Comparison of ENCODE assay signal across 18 cellular contexts in the genomic region with DNA sequence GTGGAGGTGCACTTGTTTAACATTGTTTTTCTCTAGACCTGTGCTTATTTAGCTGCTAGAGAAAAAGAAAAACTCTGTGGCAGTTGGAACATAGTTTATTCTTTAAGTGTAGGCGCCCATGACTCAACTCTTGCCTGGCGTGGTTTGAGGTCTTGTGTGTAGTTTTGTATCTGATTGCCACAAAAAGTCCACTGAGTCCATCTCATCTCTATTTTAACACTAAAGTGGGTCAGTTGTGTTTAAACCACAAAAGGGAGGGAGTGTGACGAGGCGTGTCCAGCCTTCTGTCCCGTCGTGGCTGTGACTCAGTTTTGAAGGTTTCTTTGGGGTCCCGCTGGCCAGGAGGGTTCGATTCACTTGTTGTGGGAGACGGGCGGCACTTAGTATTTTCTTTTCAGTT. TPM values are rescaled to one million over a fixed set of nuclear protein-coding genes. Genes with fewer than 3 reads are reported as not detected.
DNase-seq lines count a peak whose midpoint lies in the region; ATAC-seq and TF ChIP-seq lines count a peak whose summit lies in the region.
"Had no signal": no experiment of that assay in that cellular context is flagged by ENCODE, and none has a peak within 500 bp of the region (broad histone marks: within the 10 kb centered on the region; RNA-seq: fewer than 3 reads in every experiment).

No MANE protein-coding gene starts in this region.

- no peaks in the 10 kb centered on the region for H3K36me3 Mint-ChIP-seq in activated CD8-positive, alpha-beta T cell treated with anti-CD3 and anti-CD28 coated beads for 36 hours (ENCODE audit: low read depth)
- no peaks in the 10 kb centered on the region for H3K36me3 Mint-ChIP-seq in activated CD8-positive, alpha-beta T cell treated with anti-CD3 and anti-CD28 coated beads, Interleukin-2, amount 10 ng/mL, durations not matched to agents 7 days and 5 days (ENCODE audit: low read depth)
- H3K36me3 Mint-ChIP-seq in T-helper 2 cell treated with Interferon-gamma antibody and Interleukin-4, amounts not matched to agents 5 μg/mL and 100 μg/mL, for 36 hours (ENCODE audit: low read depth) = no peaks in the 10 kb centered on the region
- H3K36me3 Mint-ChIP-seq in neural progenitor cell = no peaks in the 10 kb centered on the region
- no peaks in the 10 kb centered on the region for H3K36me3 Mint-ChIP-seq in CD14-positive monocyte
- H3K36me3 Mint-ChIP-seq in activated naive CD4-positive, alpha-beta T cell treated with anti-CD3 and anti-CD28 coated beads, Interleukin-2, amount 50 U/mL, for 72 hours = no peaks in the 10 kb centered on the region
- H3K36me3 Mint-ChIP-seq: CD4-positive, CD25-positive, alpha-beta regulatory T cell had no signal

- no peaks in the 10 kb centered on the region for H3K9me3 Mint-ChIP-seq in activated CD8-positive, alpha-beta T cell treated with anti-CD3 and anti-CD28 coated beads for 36 hours
- no peaks in the 10 kb centered on the region for H3K9me3 Mint-ChIP-seq in activated CD8-positive, alpha-beta T cell treated with anti-CD3 and anti-CD28 coated beads, Interleukin-2, amount 10 ng/mL, durations not matched to agents 7 days and 5 days (ENCODE audit: insufficient read depth)
- H3K9me3 Mint-ChIP-seq in T-helper 2 cell treated with Interferon-gamma antibody and Interleukin-4, amounts not matched to agents 5 μg/mL and 100 μg/mL, for 36 hours = no peaks in the 10 kb centered on the region
- H3K9me3 Mint-ChIP-seq in neural progenitor cell = no peaks in the 10 kb centered on the region
- H3K9me3 Mint-ChIP-seq in CD14-positive monocyte = peaks cover 0 to 3% (median 0%) of the 10 kb centered on the region in 7 donors
- H3K9me3 Mint-ChIP-seq in activated naive CD4-positive, alpha-beta T cell treated with anti-CD3 and anti-CD28 coated beads, Interleukin-2, amount 50 U/mL, for 72 hours = no peaks in the 10 kb centered on the region
- H3K9me3 Mint-ChIP-seq: CD4-positive, CD25-positive, alpha-beta regulatory T cell had no signal

- H3K4me1 ChIP-seq in neural progenitor cell = no peaks in the 10 kb centered on the region
- H3K4me1 ChIP-seq: BLaER1 had no signal

- no peaks in the 10 kb centered on the region for H4K20me1 ChIP-seq in neural progenitor cell (ENCODE audit: low read depth)
- H4K20me1 ChIP-seq: BLaER1 had no signal

- H3K9me3 ChIP-seq in neural progenitor cell (ENCODE audit: low read depth) = no peaks in the 10 kb centered on the region
- H3K9me3 ChIP-seq: BLaER1 had no signal

- H3K4me2 ChIP-seq in neural progenitor cell = no peak overlapping the region
- H3K4me2 ChIP-seq: BLaER1 had no signal

- DNase-seq in activated CD8-positive, alpha-beta T cell treated with anti-CD3 and anti-CD28 coated beads for 36 hours = peak; percentile 27
- no peak for DNase-seq in activated CD8-positive, alpha-beta T cell treated with anti-CD3 and anti-CD28 coated beads, Interleukin-2, amount 10 ng/mL, durations not matched to agents 7 days and 5 days
- DNase-seq in GM12865 (ENCODE audit: low read depth) (peak; percentile 32), neural progenitor cell (ENCODE audit: low spot score) (no peak), CD14-positive monocyte (ENCODE audit: low spot score) (no peak)
- peak; percentile 8 for DNase-seq in T-helper 2 cell treated with Interferon-gamma antibody and Interleukin-4, amounts not matched to agents 5 μg/mL and 100 μg/mL, for 36 hours (ENCODE audit: low spot score)
- no peak for DNase-seq in activated naive CD4-positive, alpha-beta T cell treated with anti-CD3 and anti-CD28 coated beads, Interleukin-2, amount 50 U/mL, for 72 hours (ENCODE audit: low spot score in 2 of 2)
- DNase-seq: 8988T; AML-193; Calu3; CD4-positive, CD25-positive, alpha-beta regulatory T cell; DMS 273 treated with DMSO at 0.1 percent for 48 hours; HCEC 1CT; HFFc6 had no signal

- H3K27ac ChIP-seq in neural progenitor cell = no peak overlapping the region
- H3K27ac ChIP-seq: BLaER1 had no signal

- no peak for TF ChIP-seq CTCF in activated CD8-positive, alpha-beta T cell treated with anti-CD3 and anti-CD28 coated beads for 36 hours (IDR thresholded peaks at IDR 0.05)
- TF ChIP-seq CTCF in GM12865 (IDR thresholded peaks at IDR 0.05; ENCODE audit: insufficient read depth, low read depth, low read length, missing control alignments) (no peak), neural progenitor cell (IDR thresholded peaks at IDR 0.05) (no peak), CD14-positive monocyte (IDR thresholded peaks at IDR 0.05) (no peak)

- H3K4me3 ChIP-seq in GM12865 (ENCODE audit: low read depth, low read length) = no peak overlapping the region
- H3K4me3 ChIP-seq in neural progenitor cell = no peak overlapping the region
- H3K4me3 ChIP-seq: BLaER1 had no signal

- H3K27ac Mint-ChIP-seq in activated CD8-positive, alpha-beta T cell treated with anti-CD3 and anti-CD28 coated beads for 36 hours = no peak overlapping the region
- no peak overlapping the region for H3K27ac Mint-ChIP-seq in activated CD8-positive, alpha-beta T cell treated with anti-CD3 and anti-CD28 coated beads, Interleukin-2, amount 10 ng/mL, durations not matched to agents 7 days and 5 days
- no peak overlapping the region for H3K27ac Mint-ChIP-seq in T-helper 2 cell treated with Interferon-gamma antibody and Interleukin-4, amounts not matched to agents 5 μg/mL and 100 μg/mL, for 36 hours
- peak overlapping the region; percentile 19 for H3K27ac Mint-ChIP-seq in neural progenitor cell
- H3K27ac Mint-ChIP-seq in CD14-positive monocyte = no peak overlapping the region
- H3K27ac Mint-ChIP-seq in activated naive CD4-positive, alpha-beta T cell treated with anti-CD3 and anti-CD28 coated beads, Interleukin-2, amount 50 U/mL, for 72 hours = no peak overlapping the region
- H3K27ac Mint-ChIP-seq: CD4-positive, CD25-positive, alpha-beta regulatory T cell; HFFc6 had no signal

- peaks cover 10% of the 10 kb centered on the region for H3K27me3 Mint-ChIP-seq in activated CD8-positive, alpha-beta T cell treated with anti-CD3 and anti-CD28 coated beads for 36 hours
- peaks cover 29% of the 10 kb centered on the region for H3K27me3 Mint-ChIP-seq in activated CD8-positive, alpha-beta T cell treated with anti-CD3 and anti-CD28 coated beads, Interleukin-2, amount 10 ng/mL, durations not matched to agents 7 days and 5 days (ENCODE audit: low read depth)
- peaks cover 47% of the 10 kb centered on the region for H3K27me3 Mint-ChIP-seq in T-helper 2 cell treated with Interferon-gamma antibody and Interleukin-4, amounts not matched to agents 5 μg/mL and 100 μg/mL, for 36 hours (ENCODE audit: low read depth)
- peaks cover 2% of the 10 kb centered on the region for H3K27me3 Mint-ChIP-seq in neural progenitor cell (ENCODE audit: insufficient read depth, low read depth)
- peaks cover 0 to 9% (median 4%) of the 10 kb centered on the region in 3 donors for H3K27me3 Mint-ChIP-seq in CD14-positive monocyte (ENCODE audit: low read depth in 3 of 3)

- no peaks in the 10 kb centered on the region for H3K4me1 Mint-ChIP-seq in activated CD8-positive, alpha-beta T cell treated with anti-CD3 and anti-CD28 coated beads for 36 hours (ENCODE audit: low read depth)
- H3K4me1 Mint-ChIP-seq in activated CD8-positive, alpha-beta T cell treated with anti-CD3 and anti-CD28 coated beads, Interleukin-2, amount 10 ng/mL, durations not matched to agents 7 days and 5 days (ENCODE audit: low read depth) = no peaks in the 10 kb centered on the region
- H3K4me1 Mint-ChIP-seq in T-helper 2 cell treated with Interferon-gamma antibody and Interleukin-4, amounts not matched to agents 5 μg/mL and 100 μg/mL, for 36 hours (ENCODE audit: low read depth) = no peaks in the 10 kb centered on the region
- no peaks in the 10 kb centered on the region for H3K4me1 Mint-ChIP-seq in neural progenitor cell
- no peaks in the 10 kb centered on the region for H3K4me1 Mint-ChIP-seq in CD14-positive monocyte
- H3K4me1 Mint-ChIP-seq: CD4-positive, CD25-positive, alpha-beta regulatory T cell had no signal

- ATAC-seq in activated CD8-positive, alpha-beta T cell treated with anti-CD3 and anti-CD28 coated beads for 36 hours = peak; percentile 24
- ATAC-seq in activated CD8-positive, alpha-beta T cell treated with anti-CD3 and anti-CD28 coated beads, Interleukin-2, amount 10 ng/mL, durations not matched to agents 7 days and 5 days = no peak
- ATAC-seq in activated naive CD4-positive, alpha-beta T cell treated with anti-CD3 and anti-CD28 coated beads, Interleukin-2, amount 50 U/mL, for 72 hours = no peak
- no peak for ATAC-seq in GM18909 (IDR thresholded peaks at IDR 0.05; ENCODE audit: poor library complexity, unreplicated experiment)

- no peak overlapping the region for H2AFZ ChIP-seq in neural progenitor cell (replicated peaks)

- H3K36me3 ChIP-seq in neural progenitor cell = no peaks in the 10 kb centered on the region
- H3K36me3 ChIP-seq: BLaER1 had no signal

- H3K4me3 Mint-ChIP-seq in activated CD8-positive, alpha-beta T cell treated with anti-CD3 and anti-CD28 coated beads for 36 hours = no peak overlapping the region
- no peak overlapping the region for H3K4me3 Mint-ChIP-seq in activated CD8-positive, alpha-beta T cell treated with anti-CD3 and anti-CD28 coated beads, Interleukin-2, amount 10 ng/mL, durations not matched to agents 7 days and 5 days
- H3K4me3 Mint-ChIP-seq in T-helper 2 cell treated with Interferon-gamma antibody and Interleukin-4, amounts not matched to agents 5 μg/mL and 100 μg/mL, for 36 hours = no peak overlapping the region
- H3K4me3 Mint-ChIP-seq in neural progenitor cell = no peak overlapping the region
- H3K4me3 Mint-ChIP-seq in CD14-positive monocyte = no peak overlapping the region
- H3K4me3 Mint-ChIP-seq: CD4-positive, CD25-positive, alpha-beta regulatory T cell; HFFc6 had no signal

- intact Hi-C loops in activated CD8-positive, alpha-beta T cell treated with anti-CD3 and anti-CD28 coated beads for 36 hours (cut with micrococcal nuclease) = no loop called here
- intact Hi-C loops in CD14-positive monocyte (cut with micrococcal nuclease) = no loop called here

- no peaks in the 10 kb centered on the region for H3K79me2 ChIP-seq in neural progenitor cell (ENCODE audit: low read depth)

- CTCF ChIA-PET in activated CD8-positive, alpha-beta T cell treated with anti-CD3 and anti-CD28 coated beads for 36 hours (lab: Charles Lee) = no interaction called here
- CTCF ChIA-PET in activated CD8-positive, alpha-beta T cell treated with anti-CD3 and anti-CD28 coated beads, Interleukin-2, amount 10 ng/mL, durations not matched to agents 7 days and 5 days (lab: Charles Lee) = no interaction called here

- H3K9ac ChIP-seq in neural progenitor cell = no peak overlapping the region
- H3K9ac ChIP-seq: BLaER1 had no signal

- no peaks in the 10 kb centered on the region for H3F3A ChIP-seq in neural progenitor cell (ENCODE audit: low read depth)

- H3K27me3 ChIP-seq in neural progenitor cell = no peaks in the 10 kb centered on the region
- H3K27me3 ChIP-seq: BLaER1 had no signal

- POLR2A ChIA-PET in activated CD8-positive, alpha-beta T cell treated with anti-CD3 and anti-CD28 coated beads for 36 hours (lab: Charles Lee) = no interaction called here
- POLR2A ChIA-PET in activated CD8-positive, alpha-beta T cell treated with anti-CD3 and anti-CD28 coated beads, Interleukin-2, amount 10 ng/mL, durations not matched to agents 7 days and 5 days (lab: Charles Lee) = no interaction called here

RNA-seq across cellular contexts. Expression of gene UGT1A9, which starts 15.3 kb away (rescaled TPM):
- not detected for total RNA-seq in activated CD8-positive, alpha-beta T cell treated with anti-CD3 and anti-CD28 coated beads for 36 hours
- total RNA-seq in activated CD8-positive, alpha-beta T cell treated with anti-CD3 and anti-CD28 coated beads, Interleukin-2, amount 10 ng/mL, durations not matched to agents 7 days and 5 days = not detected
- total RNA-seq in neural progenitor cell (ENCODE audit: low replicate concordance) = not detected in 2 replicates
- polyA plus RNA-seq in CD14-positive monocyte = not detected
- not detected for total RNA-seq in activated naive CD4-positive, alpha-beta T cell treated with anti-CD3 and anti-CD28 coated beads, Interleukin-2, amount 50 U/mL, for 72 hours
- total RNA-seq: CD4-positive, CD25-positive, alpha-beta regulatory T cell; HFFc6 had no signal
- polyA plus RNA-seq: CD4-positive, CD25-positive, alpha-beta regulatory T cell had no signal

RNA-seq across cellular contexts. Expression of gene UGT1A10, which starts 20.2 kb away (rescaled TPM):
- total RNA-seq in activated CD8-positive, alpha-beta T cell treated with anti-CD3 and anti-CD28 coated beads for 36 hours = not detected
- not detected for total RNA-seq in activated CD8-positive, alpha-beta T cell treated with anti-CD3 and anti-CD28 coated beads, Interleukin-2, amount 10 ng/mL, durations not matched to agents 7 days and 5 days
- total RNA-seq in neural progenitor cell (ENCODE audit: low replicate concordance) = not detected in 2 replicates
- not detected for polyA plus RNA-seq in CD14-positive monocyte
- not detected for total RNA-seq in activated naive CD4-positive, alpha-beta T cell treated with anti-CD3 and anti-CD28 coated beads, Interleukin-2, amount 50 U/mL, for 72 hours
- total RNA-seq: CD4-positive, CD25-positive, alpha-beta regulatory T cell; H4; HFFc6 had no signal
- polyA plus RNA-seq: CD4-positive, CD25-positive, alpha-beta regulatory T cell had no signal

RNA-seq across cellular contexts. Expression of gene UGT1A7, which starts 25.3 kb away (rescaled TPM):
- total RNA-seq in activated CD8-positive, alpha-beta T cell treated with anti-CD3 and anti-CD28 coated beads for 36 hours = not detected
- total RNA-seq in activated CD8-positive, alpha-beta T cell treated with anti-CD3 and anti-CD28 coated beads, Interleukin-2, amount 10 ng/mL, durations not matched to agents 7 days and 5 days = not detected
- not detected in 2 replicates for total RNA-seq in neural progenitor cell (ENCODE audit: low replicate concordance)
- polyA plus RNA-seq in CD14-positive monocyte = not detected
- not detected for total RNA-seq in activated naive CD4-positive, alpha-beta T cell treated with anti-CD3 and anti-CD28 coated beads, Interleukin-2, amount 50 U/mL, for 72 hours
- total RNA-seq: CD4-positive, CD25-positive, alpha-beta regulatory T cell; H4; HFFc6 had no signal
- polyA plus RNA-seq: CD4-positive, CD25-positive, alpha-beta regulatory T cell had no signal

RNA-seq across cellular contexts. Expression of gene UGT1A6, which starts 36.2 kb away (rescaled TPM):
- not detected for total RNA-seq in activated CD8-positive, alpha-beta T cell treated with anti-CD3 and anti-CD28 coated beads for 36 hours
- not detected for total RNA-seq in activated CD8-positive, alpha-beta T cell treated with anti-CD3 and anti-CD28 coated beads, Interleukin-2, amount 10 ng/mL, durations not matched to agents 7 days and 5 days
- not detected in 2 replicates for total RNA-seq in neural progenitor cell (ENCODE audit: low replicate concordance)
- not detected for polyA plus RNA-seq in CD14-positive monocyte
- total RNA-seq in activated naive CD4-positive, alpha-beta T cell treated with anti-CD3 and anti-CD28 coated beads, Interleukin-2, amount 50 U/mL, for 72 hours = not detected
- total RNA-seq: CD4-positive, CD25-positive, alpha-beta regulatory T cell; Daoy; HFFc6 had no signal
- polyA plus RNA-seq: CD4-positive, CD25-positive, alpha-beta regulatory T cell had no signal

RNA-seq across cellular contexts. Expression of gene UGT1A8, which starts 39.0 kb away (rescaled TPM):
- not detected for total RNA-seq in activated CD8-positive, alpha-beta T cell treated with anti-CD3 and anti-CD28 coated beads for 36 hours
- total RNA-seq in activated CD8-positive, alpha-beta T cell treated with anti-CD3 and anti-CD28 coated beads, Interleukin-2, amount 10 ng/mL, durations not matched to agents 7 days and 5 days = not detected
- not detected in 2 replicates for total RNA-seq in neural progenitor cell (ENCODE audit: low replicate concordance)
- polyA plus RNA-seq in CD14-positive monocyte = not detected
- not detected for total RNA-seq in activated naive CD4-positive, alpha-beta T cell treated with anti-CD3 and anti-CD28 coated beads, Interleukin-2, amount 50 U/mL, for 72 hours
- total RNA-seq: Calu3; CD4-positive, CD25-positive, alpha-beta regulatory T cell; H4; HFFc6 had no signal
- polyA plus RNA-seq: CD4-positive, CD25-positive, alpha-beta regulatory T cell had no signal

Comparison
In these comparisons a context has a peak if more than half of its experiments do, and no peak if none do; other contexts are left out.
1. DNase-seq: peak in activated CD8-positive, alpha-beta T cell treated with anti-CD3 and anti-CD28 coated beads for 36 hours (single experiment), GM12865 (single experiment) and T-helper 2 cell treated with Interferon-gamma antibody and Interleukin-4, amounts not matched to agents 5 μg/mL and 100 μg/mL, for 36 hours (single experiment); none in activated CD8-positive, alpha-beta T cell treated with anti-CD3 and anti-CD28 coated beads, Interleukin-2, amount 10 ng/mL, durations not matched to agents 7 days and 5 days (single experiment), neural progenitor cell (single experiment), CD14-positive monocyte (single experiment) and activated naive CD4-positive, alpha-beta T cell treated with anti-CD3 and anti-CD28 coated beads, Interleukin-2, amount 50 U/mL, for 72 hours (0 of 2).